In the genomic region with DNA sequence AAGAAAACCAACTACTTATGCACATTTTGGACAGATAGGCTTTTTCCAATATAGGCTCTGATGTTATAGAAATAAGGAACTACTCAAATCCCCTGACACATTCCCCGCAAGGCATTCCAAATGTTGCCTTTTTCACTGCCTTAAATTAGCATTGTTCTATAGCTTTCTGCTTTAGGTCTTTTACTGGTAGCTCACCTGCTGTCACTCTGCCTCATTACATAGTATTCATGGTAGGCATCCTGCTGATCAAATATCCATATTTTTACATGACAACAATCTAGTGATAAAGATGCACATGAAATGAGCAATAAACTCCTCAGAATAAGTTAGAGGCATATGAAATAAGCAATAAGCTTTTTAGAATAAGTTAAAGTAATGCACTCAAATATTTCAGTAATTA, we compare ENCODE assay signal across 2 cellular contexts.
TF ChIP-seq lines count a peak whose summit lies in the region.

No MANE protein-coding gene starts in this region.

TF ChIP-seq in H1, 55 proteins besides CTCF, POLR2A, EP300 and RAD21:
- 0 out of 2 replicates have a peak, but pooled peaks have one; percentile 13 for TF ChIP-seq TEAD4 (IDR thresholded peaks at IDR 0.05; ENCODE audit: low read depth, low read length)
- peak; percentile 79 for TF ChIP-seq CHD7 (IDR thresholded peaks at IDR 0.05; ENCODE audit: insufficient replicate concordance, low read length)
- TF ChIP-seq YY1 (IDR thresholded peaks at IDR 0.05; ENCODE audit: low read depth, low read length): no peak
- TF ChIP-seq SP2 (IDR thresholded peaks at IDR 0.05; ENCODE audit: low read length): no peak
- no peak for TF ChIP-seq POLR2AphosphoS5 (IDR thresholded peaks at IDR 0.05; ENCODE audit: low read depth, low read length)
- no peak for TF ChIP-seq NRF1 (IDR thresholded peaks at IDR 0.05; ENCODE audit: low read depth, low read length)
- no peak for TF ChIP-seq PHF8 (conservative IDR thresholded peaks at IDR 0.05; ENCODE audit: low read depth, low read length)

TF ChIP-seq in GM12891, 5 proteins besides CTCF, POLR2A, EP300 and RAD21:
- no peak for TF ChIP-seq SPI1 (IDR thresholded peaks at IDR 0.05; ENCODE audit: low read depth, low read length)
- no peak for TF ChIP-seq PAX5 (IDR thresholded peaks at IDR 0.05; ENCODE audit: insufficient read depth, low read length, severe bottlenecking)
- TF ChIP-seq POLR2AphosphoS5 (IDR thresholded peaks at IDR 0.05; ENCODE audit: low read depth, low read length): no peak
- TF ChIP-seq TAF1 (IDR thresholded peaks at IDR 0.05; ENCODE audit: low read depth, low read length): no peak
- TF ChIP-seq POU2F2 (IDR thresholded peaks at IDR 0.05; ENCODE audit: low read depth, low read length): no peak
TF ChIP-seq in GM12891: peak in this region for 0.
